Comparison of ENCODE assay signal across 13 cellular contexts in the genomic region with DNA sequence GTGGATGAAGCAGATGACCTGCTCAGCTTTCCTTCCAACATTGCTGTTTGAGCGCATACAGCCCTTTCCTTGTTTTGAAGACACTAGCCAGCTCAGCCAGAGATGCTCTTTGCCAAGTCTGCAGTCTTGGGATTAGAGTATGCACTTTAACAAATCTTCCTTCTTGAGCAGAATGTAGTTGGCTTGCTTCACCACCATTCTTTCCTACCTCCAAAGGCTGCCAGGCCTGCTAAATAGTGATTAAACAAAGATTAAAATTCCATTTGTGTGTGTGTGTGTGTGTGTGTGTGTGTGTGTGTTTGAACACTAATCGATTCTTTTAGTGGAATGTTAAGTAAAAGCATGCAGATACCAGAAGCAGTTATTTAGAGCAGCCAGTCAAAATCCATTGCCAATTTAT.
DNase-seq lines count a peak whose midpoint lies in the region; TF ChIP-seq lines count a peak whose summit lies in the region.
"Had no signal": no experiment of that assay in that cellular context is flagged by ENCODE, and none has a peak within 500 bp of the region (broad histone marks: within the 10 kb centered on the region; RNA-seq: fewer than 3 reads in every experiment).

No MANE protein-coding gene starts in this region.

- no peaks in the 10 kb centered on the region for H3K9me3 Mint-ChIP-seq in osteocyte (ENCODE audit: unreplicated experiment)
- H3K9me3 Mint-ChIP-seq in activated CD4-positive, alpha-beta T cell treated with anti-CD3 and anti-CD28 coated beads, Interleukin-2, amount 10 ng/mL, durations not matched to agents 7 days and 5 days = no peaks in the 10 kb centered on the region

- H3K27ac Mint-ChIP-seq in osteocyte (ENCODE audit: unreplicated experiment) = peak overlapping the region; percentile 96
- no peak overlapping the region for H3K27ac Mint-ChIP-seq in activated CD4-positive, alpha-beta T cell treated with anti-CD3 and anti-CD28 coated beads, Interleukin-2, amount 10 ng/mL, durations not matched to agents 7 days and 5 days

- H3K36me3 Mint-ChIP-seq in osteocyte (ENCODE audit: unreplicated experiment) = peaks cover 2% of the 10 kb centered on the region
- peaks cover 6% of the 10 kb centered on the region for H3K36me3 Mint-ChIP-seq in activated CD4-positive, alpha-beta T cell treated with anti-CD3 and anti-CD28 coated beads, Interleukin-2, amount 10 ng/mL, durations not matched to agents 7 days and 5 days (ENCODE audit: low read depth)

- no peaks in the 10 kb centered on the region for H3K9me3 ChIP-seq in ascending aorta
- H3K9me3 ChIP-seq: BLaER1, gastrocnemius medialis had no signal

- H3K4me3 ChIP-seq in ascending aorta = no peak overlapping the region
- H3K4me3 ChIP-seq: BLaER1, gastrocnemius medialis had no signal

- H3K4me1 ChIP-seq in ascending aorta = peaks cover 0 to 39% of the 10 kb centered on the region in 2 donors
- H3K4me1 ChIP-seq: BLaER1 had no signal

- no peaks in the 10 kb centered on the region for H3K36me3 ChIP-seq in ascending aorta
- H3K36me3 ChIP-seq: BLaER1, gastrocnemius medialis had no signal

- CTCF ChIA-PET in activated CD4-positive, alpha-beta T cell treated with anti-CD3 and anti-CD28 coated beads, Interleukin-2, amount 10 ng/mL, durations not matched to agents 7 days and 5 days (lab: Charles Lee) = interaction anchor here (1.0 to 1.2 kb wide), 3 partner anchors 9 to 13 kb away, joined by 4 to 5 read pairs (median 4); no protein-coding TSS in a partner anchor

- DNase-seq in AG08396 (ENCODE audit: low spot score) (peak; percentile 44), ascending aorta (ENCODE audit: low spot score in 2 of 2) (no peak), globus pallidus (ENCODE audit: low spot score) (peak; percentile 60), osteocyte (ENCODE audit: extremely low spot score, unreplicated experiment) (peak; percentile 38), DMS114 treated with DMSO at 0.1 percent for 48 hours (lab: John Stamatoyannopoulos, UW; ENCODE audit: unreplicated experiment) (no peak), NCI-H345 treated with DMSO at 0.1 percent for 48 hours (lab: John Stamatoyannopoulos, UW; ENCODE audit: unreplicated experiment) (no peak), NOMO-1 treated with DMSO at 0.1 percent for 48 hours (lab: John Stamatoyannopoulos, UW; ENCODE audit: unreplicated experiment) (no peak)
- DNase-seq in activated CD4-positive, alpha-beta T cell treated with anti-CD3 and anti-CD28 coated beads, Interleukin-2, amount 10 ng/mL, durations not matched to agents 7 days and 5 days = no peak
- DNase-seq: activated CD4-positive, alpha-beta T cell treated with anti-CD3 and anti-CD28 coated beads for 4 hours; gastrocnemius medialis; SHP77 treated with DMSO at 0.1 percent for 48 hours; stimulated activated CD4-positive, alpha-beta T cell treated with anti-CD3 and anti-CD28 coated beads, Interleukin-4, amount 100 ng/mL, for 1 hour had no signal

- H3K27me3 Mint-ChIP-seq in osteocyte (ENCODE audit: unreplicated experiment) = no peaks in the 10 kb centered on the region
- no peaks in the 10 kb centered on the region for H3K27me3 Mint-ChIP-seq in activated CD4-positive, alpha-beta T cell treated with anti-CD3 and anti-CD28 coated beads, Interleukin-2, amount 10 ng/mL, durations not matched to agents 7 days and 5 days

- peak overlapping the region; percentile 71 to 87 for H3K27ac ChIP-seq in ascending aorta
- H3K27ac ChIP-seq: BLaER1 had no signal

- POLR2A ChIA-PET in activated CD4-positive, alpha-beta T cell treated with anti-CD3 and anti-CD28 coated beads, Interleukin-2, amount 10 ng/mL, durations not matched to agents 7 days and 5 days (lab: Charles Lee) = no interaction called here

- H3K4me3 Mint-ChIP-seq in osteocyte (ENCODE audit: unreplicated experiment) = peak overlapping the region; percentile 48
- H3K4me3 Mint-ChIP-seq in activated CD4-positive, alpha-beta T cell treated with anti-CD3 and anti-CD28 coated beads, Interleukin-2, amount 10 ng/mL, durations not matched to agents 7 days and 5 days = no peak overlapping the region

- TF ChIP-seq CTCF in ascending aorta (IDR thresholded peaks at IDR 0.05) = no peak
- TF ChIP-seq CTCF in osteocyte (IDR thresholded peaks at IDR 0.05) = no peak

- intact Hi-C loops in ascending aorta (cut with DNase I) = loop anchor here (2.0 to 5.0 kb wide), 3 partner anchors 15 to 69 kb away; no protein-coding TSS in a partner anchor

- H3K4me1 Mint-ChIP-seq in osteocyte (ENCODE audit: unreplicated experiment) = peaks cover 52% of the 10 kb centered on the region
- peaks cover 17% of the 10 kb centered on the region for H3K4me1 Mint-ChIP-seq in activated CD4-positive, alpha-beta T cell treated with anti-CD3 and anti-CD28 coated beads, Interleukin-2, amount 10 ng/mL, durations not matched to agents 7 days and 5 days

- no peaks in the 10 kb centered on the region for H3K27me3 ChIP-seq in ascending aorta
- H3K27me3 ChIP-seq: BLaER1, gastrocnemius medialis had no signal

Comparison
In these comparisons a context has a peak if more than half of its experiments do, and no peak if none do; other contexts are left out.
1. DNase-seq: peak in AG08396 (single experiment), globus pallidus (single experiment) and osteocyte (single experiment); none in ascending aorta (0 of 2), DMS114 treated with DMSO at 0.1 percent for 48 hours (single experiment), NCI-H345 treated with DMSO at 0.1 percent for 48 hours (single experiment), NOMO-1 treated with DMSO at 0.1 percent for 48 hours (single experiment) and activated CD4-positive, alpha-beta T cell treated with anti-CD3 and anti-CD28 coated beads, Interleukin-2, amount 10 ng/mL, durations not matched to agents 7 days and 5 days (single experiment).